In the genomic region with DNA sequence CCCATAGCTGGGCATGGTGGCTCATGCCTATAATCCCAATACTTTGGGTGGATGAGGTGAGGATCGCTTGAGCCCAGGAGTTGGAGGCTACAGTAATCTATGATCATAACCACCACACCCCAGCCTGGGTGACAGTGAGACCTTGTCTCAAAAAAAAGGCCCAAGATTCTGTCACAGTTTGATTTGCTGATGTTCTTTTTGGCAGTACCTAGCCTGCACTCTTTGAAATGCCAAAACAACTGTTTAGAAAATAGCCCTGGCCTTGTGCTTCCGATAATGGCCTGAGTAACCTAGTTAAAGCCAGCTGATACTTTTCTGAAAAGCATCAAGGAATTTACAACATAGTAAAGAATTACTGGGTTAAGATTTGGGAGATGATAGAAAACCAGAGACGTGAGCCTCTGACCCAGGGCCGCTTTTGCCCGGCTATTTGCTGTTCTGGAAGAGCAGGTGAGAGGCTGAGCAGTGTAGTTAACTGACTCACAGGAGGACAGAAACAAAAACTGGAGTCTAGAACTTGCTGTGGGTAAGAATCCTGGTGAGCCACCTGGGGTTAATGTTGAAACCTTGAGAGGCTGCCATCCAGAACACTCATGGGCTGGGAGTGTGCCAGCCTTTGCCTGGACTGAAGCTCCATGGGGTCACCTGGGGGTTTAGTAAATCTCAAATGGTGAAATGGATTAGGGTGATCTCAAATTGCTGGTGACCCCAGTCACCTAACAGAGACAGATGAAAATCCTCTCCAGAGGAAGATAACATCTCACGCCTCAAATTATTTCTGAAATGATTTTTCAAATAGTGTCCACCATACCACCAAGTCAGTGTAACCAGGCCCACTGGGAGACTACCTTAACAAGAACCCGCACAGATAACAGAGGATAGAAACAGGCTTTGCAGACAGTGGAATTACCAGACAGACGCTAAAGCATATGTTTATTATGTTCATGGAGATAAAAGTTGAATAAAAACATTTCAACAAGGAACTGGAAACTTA, we compare ENCODE assay signal across 1 cellular context.
TF ChIP-seq lines count a peak whose summit lies in the region.

No MANE protein-coding gene starts in this region.

TF ChIP-seq in IMR-90, 13 proteins besides CTCF, POLR2A, EP300 and RAD21 (continued from another document):
- TF ChIP-seq CHD1 (IDR thresholded peaks at IDR 0.05; ENCODE audit: low read depth, low read length) (no peak), MXI1 (IDR thresholded peaks at IDR 0.05; ENCODE audit: borderline replicate concordance, low read depth, low read length) (no peak), MAFK (IDR thresholded peaks at IDR 0.05; ENCODE audit: low read depth, low read length) (no peak), BHLHE40 (IDR thresholded peaks at IDR 0.05; ENCODE audit: low read depth, low read length) (no peak), FOS (IDR thresholded peaks at IDR 0.05; ENCODE audit: low read depth, low read length) (no peak)
- TF ChIP-seq, protein P1, sequence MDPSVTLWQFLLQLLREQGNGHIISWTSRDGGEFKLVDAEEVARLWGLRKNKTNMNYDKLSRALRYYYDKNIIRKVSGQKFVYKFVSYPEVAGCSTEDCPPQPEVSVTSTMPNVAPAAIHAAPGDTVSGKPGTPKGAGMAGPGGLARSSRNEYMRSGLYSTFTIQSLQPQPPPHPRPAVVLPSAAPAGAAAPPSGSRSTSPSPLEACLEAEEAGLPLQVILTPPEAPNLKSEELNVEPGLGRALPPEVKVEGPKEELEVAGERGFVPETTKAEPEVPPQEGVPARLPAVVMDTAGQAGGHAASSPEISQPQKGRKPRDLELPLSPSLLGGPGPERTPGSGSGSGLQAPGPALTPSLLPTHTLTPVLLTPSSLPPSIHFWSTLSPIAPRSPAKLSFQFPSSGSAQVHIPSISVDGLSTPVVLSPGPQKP (IDR thresholded peaks at IDR 0.05; ENCODE audit: borderline replicate concordance, low read depth, low read length): no peak
